21 cellular contexts compared by ENCODE assay signal in genomic region chr6:150939399-150939798, GRCh38.
"Had no signal": no experiment of that assay in that cellular context is flagged by ENCODE, and none has a peak within 500 bp of the region (broad histone marks: within the 10 kb centered on the region; RNA-seq: fewer than 3 reads in every experiment).

No MANE protein-coding gene starts in this region.

- H3K27me3 Mint-ChIP-seq: dendritic cell treated with granulocyte-macrophage colony-stimulating factor and Interleukin-4, amounts not matched to agents 40 ng/mL and 50 ng/mL, for 4 days; effector memory CD8-positive, alpha-beta T cell; naive thymus-derived CD8-positive, alpha-beta T cell; progenitor cell of endocrine pancreas had no signal

- H3K27ac Mint-ChIP-seq: dendritic cell treated with granulocyte-macrophage colony-stimulating factor and Interleukin-4, amounts not matched to agents 40 ng/mL and 50 ng/mL, for 4 days; effector memory CD8-positive, alpha-beta T cell; naive thymus-derived CD8-positive, alpha-beta T cell; progenitor cell of endocrine pancreas had no signal

- H3K27me3 ChIP-seq: esophagus muscularis mucosa, gastrocnemius medialis, heart right ventricle, pancreas, suprapubic skin, thyroid gland, upper lobe of left lung had no signal

- H3K4me3 Mint-ChIP-seq: dendritic cell treated with granulocyte-macrophage colony-stimulating factor and Interleukin-4, amounts not matched to agents 40 ng/mL and 50 ng/mL, for 4 days; effector memory CD8-positive, alpha-beta T cell; naive thymus-derived CD8-positive, alpha-beta T cell; neural crest cell had no signal

- ATAC-seq: effector memory CD8-positive, alpha-beta T cell; gastrocnemius medialis; heart right ventricle; mucosa of descending colon; naive thymus-derived CD8-positive, alpha-beta T cell; pancreas; stimulated activated naive CD8-positive, alpha-beta T cell treated with anti-CD3 and anti-CD28 coated beads, Interleukin-15, Interleukin-2, amounts not matched to agents 100 U/mL and 50 U/mL, for 24 hours had no signal

- H3K4me1 Mint-ChIP-seq: naive thymus-derived CD8-positive, alpha-beta T cell had no signal

- H3K9me3 Mint-ChIP-seq: dendritic cell treated with granulocyte-macrophage colony-stimulating factor and Interleukin-4, amounts not matched to agents 40 ng/mL and 50 ng/mL, for 4 days; effector memory CD8-positive, alpha-beta T cell; naive thymus-derived CD8-positive, alpha-beta T cell had no signal

- DNase-seq: cerebellar nuclear complex; effector memory CD8-positive, alpha-beta T cell; gastrocnemius medialis; heart right ventricle; hypothalamus; kidney glomerular epithelial cell; mucosa of descending colon; naive thymus-derived CD8-positive, alpha-beta T cell; nucleus accumbens; pancreas; right cardiac atrium; stimulated activated CD4-positive, alpha-beta T cell treated with anti-CD3 and anti-CD28 coated beads, Interleukin-2, amount 100 ng/mL, for 48 hours; stimulated activated naive CD8-positive, alpha-beta T cell treated with anti-CD3 and anti-CD28 coated beads, Interleukin-15, Interleukin-2, amounts not matched to agents 100 U/mL and 50 U/mL, for 24 hours; thyroid gland; upper lobe of left lung had no signal

- H3K4me3 ChIP-seq: esophagus muscularis mucosa, gastrocnemius medialis, heart right ventricle, mucosa of descending colon, pancreas, smooth muscle cell, suprapubic skin, thyroid gland, upper lobe of left lung had no signal

- H3K4me1 ChIP-seq: esophagus muscularis mucosa, gastrocnemius medialis, pancreas, upper lobe of left lung had no signal

- H3K9me3 ChIP-seq: esophagus muscularis mucosa, gastrocnemius medialis, heart right ventricle, mucosa of descending colon, pancreas, suprapubic skin, thyroid gland, upper lobe of left lung had no signal

- H3K4me2 ChIP-seq: smooth muscle cell had no signal

- H3K36me3 ChIP-seq: gastrocnemius medialis, suprapubic skin, thyroid gland had no signal

- H3K27ac ChIP-seq: esophagus muscularis mucosa, gastrocnemius medialis, heart right ventricle, pancreas, suprapubic skin, thyroid gland had no signal
